10 cellular contexts compared by ENCODE assay signal in genomic region chr2:112483821-112484220, GRCh38. TPM values are rescaled to one million over a fixed set of nuclear protein-coding genes. Genes with fewer than 3 reads are reported as not detected.
DNase-seq lines count a peak whose midpoint lies in the region; ATAC-seq, FAIRE-seq and TF ChIP-seq lines count a peak whose summit lies in the region.
"Had no signal": no experiment of that assay in that cellular context is flagged by ENCODE, and none has a peak within 500 bp of the region (broad histone marks: within the 10 kb centered on the region; RNA-seq: fewer than 3 reads in every experiment).

No MANE protein-coding gene starts in this region.

- H2AFZ ChIP-seq in HepG2 (ENCODE audit: low read length): no peak overlapping the region

- H3K79me2 ChIP-seq in HepG2 (ENCODE audit: insufficient read depth, low read length): peaks cover 27% of the 10 kb centered on the region

- TF ChIP-seq CTCF in HepG2 (CRISPR knock-in tag; IDR thresholded peaks at IDR 0.05) (no peak), right lobe of liver (IDR thresholded peaks at IDR 0.05) (no peak), WERI-Rb-1 (IDR thresholded peaks at IDR 0.05; ENCODE audit: low read depth, low read length) (no peak), fibroblast of mammary gland (conservative IDR thresholded peaks at IDR 0.05; ENCODE audit: control insufficient read depth, insufficient read depth, low read depth, low read length) (no peak), upper lobe of right lung (IDR thresholded peaks at IDR 0.05) (no peak), stomach (IDR thresholded peaks at IDR 0.05) (no peak), omental fat pad (IDR thresholded peaks at IDR 0.05) (no peak)

- peak overlapping the region; percentile 76 for H3K4me2 ChIP-seq in HepG2 (ENCODE audit: low read depth, low read length)

- CTCF ChIA-PET in HepG2 (lab: Yijun Ruan, JAX; ENCODE audit: low intra/inter-chr PET ratio, low total read pairs): no interaction called here

- intact Hi-C loops in HepG2 (cut with micrococcal nuclease; ENCODE audit: unreplicated experiment): loop anchor here (5.0 kb wide), 1 partner anchor 243 kb away; no protein-coding TSS in a partner anchor
- intact Hi-C loops in right lobe of liver (cut with DNase I): loop anchor here in 1 of 2 donors (10.0 kb wide), 1 partner anchor 91 kb away; no protein-coding TSS in a partner anchor
- intact Hi-C loops in upper lobe of right lung (cut with DNase I): no loop called here
- intact Hi-C loops in stomach (cut with DNase I; ENCODE audit: low total_unique reads): loop anchor here (10.0 kb wide), 1 partner anchor 61 kb away; the partner anchor contains the start of gene POLR1B

- no peak for TF ChIP-seq POLR2A in HepG2 (IDR thresholded peaks at IDR 0.05; ENCODE audit: insufficient read depth in 1 of 2, low read depth in 2 of 2, low read length in 2 of 2)
- TF ChIP-seq POLR2A in right lobe of liver (IDR thresholded peaks at IDR 0.05): no peak
- no peak for TF ChIP-seq POLR2A in stomach (IDR thresholded peaks at IDR 0.05)

- no peak for FAIRE-seq in HepG2 (lab: Jason Lieb, UNC)
- FAIRE-seq: pancreas had no signal

- H3K27me3 ChIP-seq in HepG2 (ENCODE audit: control insufficient read depth in 1 of 2, insufficient read depth in 2 of 2, low read length in 2 of 2): no peaks in the 10 kb centered on the region; a peak in 1 of 5 replicates
- no peaks in the 10 kb centered on the region for H3K27me3 ChIP-seq in right lobe of liver
- H3K27me3 ChIP-seq in WERI-Rb-1 (ENCODE audit: insufficient read depth, low read depth, severe bottlenecking): no peaks in the 10 kb centered on the region
- H3K27me3 ChIP-seq in upper lobe of right lung: no peaks in the 10 kb centered on the region
- no peaks in the 10 kb centered on the region for H3K27me3 ChIP-seq in stomach
- H3K27me3 ChIP-seq: heart right ventricle, pancreas had no signal

- peaks cover 24% of the 10 kb centered on the region for H3K4me1 ChIP-seq in HepG2 (ENCODE audit: insufficient read depth, low read length)
- peaks cover 0 to 10% (median 0%) of the 10 kb centered on the region in 4 donors for H3K4me1 ChIP-seq in right lobe of liver
- peaks cover 18% of the 10 kb centered on the region for H3K4me1 ChIP-seq in upper lobe of right lung
- H3K4me1 ChIP-seq in stomach: peaks cover 9 to 33% (median 28%) of the 10 kb centered on the region in 4 donors

- H3K9me3 ChIP-seq in HepG2 (ENCODE audit: low read length): no peaks in the 10 kb centered on the region
- H3K9me3 ChIP-seq in right lobe of liver: no peaks in the 10 kb centered on the region
- no peaks in the 10 kb centered on the region for H3K9me3 ChIP-seq in WERI-Rb-1 (ENCODE audit: severe bottlenecking)
- no peaks in the 10 kb centered on the region for H3K9me3 ChIP-seq in upper lobe of right lung
- no peaks in the 10 kb centered on the region for H3K9me3 ChIP-seq in stomach
- H3K9me3 ChIP-seq: heart right ventricle, pancreas had no signal

- in situ Hi-C loops in HepG2 (cut with HindIII; ENCODE audit: extremely low pct_ligation_motif_present, low pct_unique_long_range_greater_than_20kb): loop anchor here (5.0 kb wide), 1 partner anchor 98 kb away; the partner anchor contains the start of gene CHCHD5

- no peak for DNase-seq in HepG2 (ENCODE audit: low spot score)
- DNase-seq in right lobe of liver: no peak
- DNase-seq in WERI-Rb-1: no peak
- no peak for DNase-seq in fibroblast of mammary gland (ENCODE audit: low read depth)
- DNase-seq in upper lobe of right lung: no peak
- DNase-seq in stomach: no peak
- DNase-seq in omental fat pad (ENCODE audit: low spot score): no peak
- DNase-seq in NCI-H510A treated with DMSO at 0.1 percent for 48 hours (lab: John Stamatoyannopoulos, UW): no peak
- DNase-seq: heart right ventricle, pancreas had no signal

- peak overlapping the region; percentile 97 to 99 (median 98); a peak in 5 of 6 replicates for H3K4me3 ChIP-seq in HepG2 (replicated peaks in 1 of 3; ENCODE audit: insufficient read depth in 1 of 3, low read depth in 2 of 3, low read length in 3 of 3)
- H3K4me3 ChIP-seq in right lobe of liver: no peak overlapping the region
- H3K4me3 ChIP-seq in WERI-Rb-1 (ENCODE audit: low read depth, low read length): peak overlapping the region; percentile 95; the same call in 1 of the 2 replicates
- H3K4me3 ChIP-seq in fibroblast of mammary gland (ENCODE audit: control insufficient read depth, low read depth, low read length): peak overlapping the region; percentile 83
- peak overlapping the region; percentile 83 for H3K4me3 ChIP-seq in upper lobe of right lung
- peak overlapping the region in 1 of 4 donors; percentile 97 for H3K4me3 ChIP-seq in stomach

- H3K36me3 ChIP-seq in HepG2 (replicated peaks in 1 of 2; ENCODE audit: control insufficient read depth in 1 of 2, insufficient read depth in 2 of 2, low read length in 2 of 2) (peaks cover 0 to 16% of the 10 kb centered on the region in 2 experiments; a peak in 1 of 5 replicates), right lobe of liver (no peaks in the 10 kb centered on the region), WERI-Rb-1 (peaks cover 46% of the 10 kb centered on the region), upper lobe of right lung (no peaks in the 10 kb centered on the region), stomach (peaks cover 0 to 9% (median 0%) of the 10 kb centered on the region in 4 donors)
- H3K36me3 ChIP-seq: pancreas had no signal

- no TSS peak for BruUV-seq in HepG2 (replicated peaks; lab: Mats Ljungman, UMichigan)

- TF ChIP-seq RAD21 in HepG2 (CRISPR knock-in tag; IDR thresholded peaks at IDR 0.05): no peak

- TF ChIP-seq EP300 in HepG2 (IDR thresholded peaks at IDR 0.05; ENCODE audit: low read depth in 2 of 2, low read length in 2 of 2) (no peak), HepG2 (CRISPR knock-in tag; IDR thresholded peaks at IDR 0.05; ENCODE audit: borderline replicate concordance) (no peak), stomach (IDR thresholded peaks at IDR 0.05) (no peak)

- peak overlapping the region; percentile 80 for H3K9ac ChIP-seq in HepG2 (ENCODE audit: insufficient read depth, low read depth, low read length)

- WGBS in HepG2 (ENCODE audit: low lambda C conversion rate): 86% methylated on average over 3 of the region's 3 CpGs
- WGBS in right lobe of liver (ENCODE audit: insufficient coverage, low coverage, low lambda C conversion rate, missing lambda C conversion rate): 58% methylated on average over 3 of the region's 3 CpGs
- WGBS in stomach, 5 donors: 77 to 92% (median 83%) methylated on average over 3 of the region's 3 CpGs

- ATAC-seq in HepG2 (no peak), right lobe of liver (no peak), upper lobe of right lung (no peak), omental fat pad (ENCODE audit: low FRiP score) (no peak)
- ATAC-seq: heart right ventricle, pancreas had no signal

- POLR2A ChIA-PET in HepG2 (lab: Yijun Ruan, JAX): interaction anchor here (1.3 to 2.0 kb wide), 2 partner anchors 60 to 229 kb away, joined by 3 to 7 read pairs; partner anchors contain the start of gene ZC3H8

- H4K20me1 ChIP-seq in HepG2 (ENCODE audit: insufficient read depth, low read length): no peaks in the 10 kb centered on the region

- H3K27ac ChIP-seq in HepG2 (ENCODE audit: extremely low read length, insufficient read depth, low read length) (peak overlapping the region; percentile 80), right lobe of liver (no peak overlapping the region), WERI-Rb-1 (no peak overlapping the region), upper lobe of right lung (no peak overlapping the region), stomach (no peak overlapping the region)
- H3K27ac ChIP-seq: pancreas had no signal

RNA-seq across cellular contexts. Expression of gene TTL, which starts 1.9 kb away (rescaled TPM):
- total RNA-seq in HepG2 (2016; rRNA removed; fragmentation: Illumina TruSeq; extraction: Trizol): 59.8 and 69.8 TPM in 2 replicates
- 18.0 and 19.1 TPM in 2 replicates for total RNA-seq in HepG2 (2016; cell fraction: cytosol; rRNA removed; fragmentation: Illumina TruSeq; extraction: Trizol; ENCODE audit: low read depth)
- 56.6 and 58.1 TPM in 2 replicates for total RNA-seq in HepG2 (2016; cell fraction: insoluble cytoplasmic fraction; rRNA removed; fragmentation: Illumina TruSeq; extraction: Trizol)
- 88.3 and 99.8 TPM in 2 replicates for total RNA-seq in HepG2 (2016; cell fraction: membrane; rRNA removed; fragmentation: Illumina TruSeq; extraction: Trizol)
- 39.3 and 44.8 TPM in 2 replicates for total RNA-seq in HepG2 (2016; cell fraction: nucleus; rRNA removed; fragmentation: Illumina TruSeq; extraction: Trizol)
- 19.0 TPM in 2 replicates for polyA plus RNA-seq in HepG2 (2011; rRNA removed)
- polyA plus RNA-seq in HepG2 (2011; cell fraction: cytosol; rRNA removed): 10.0 and 16.3 TPM in 2 replicates
- polyA plus RNA-seq in HepG2 (2011; cell fraction: nucleus; rRNA removed): 12.2 and 20.3 TPM in 2 replicates
- 22.9 and 32.3 TPM in 2 replicates for polyA plus RNA-seq in HepG2 (2012)
- polyA plus RNA-seq in HepG2 (2016; cell fraction: cytosol; fragmentation: Illumina TruSeq; extraction: Trizol; ENCODE audit: low read depth): 15.2 and 16.6 TPM in 2 replicates
- 44.9 and 53.9 TPM in 2 replicates for polyA plus RNA-seq in HepG2 (2016; cell fraction: insoluble cytoplasmic fraction; fragmentation: Illumina TruSeq; extraction: Trizol; ENCODE audit: low read depth)
- 50.2 and 56.8 TPM in 2 replicates for polyA plus RNA-seq in HepG2 (2016; cell fraction: membrane; fragmentation: Illumina TruSeq; extraction: Trizol; ENCODE audit: low read depth)
- 53.2 and 54.6 TPM in 2 replicates for polyA plus RNA-seq in HepG2 (2016; cell fraction: nucleus; fragmentation: Illumina TruSeq; extraction: Trizol; ENCODE audit: insufficient read depth, low read depth)
- polyA minus RNA-seq in HepG2 (2011; rRNA and poly(A)+ RNA removed; ENCODE audit: low replicate concordance): 44.4 and 48.9 TPM in 2 replicates
- 28.8 and 32.0 TPM in 2 replicates for polyA minus RNA-seq in HepG2 (2011; cell fraction: cytosol; rRNA and poly(A)+ RNA removed)
- 20.2 and 23.9 TPM in 2 replicates for polyA minus RNA-seq in HepG2 (2011; cell fraction: nucleus; rRNA and poly(A)+ RNA removed)
- 10 to 100 TPM in 5 of 6 experiments, 1 to 10 TPM in 1; 8.1 to 29.6 (median 15.6) TPM for total RNA-seq in right lobe of liver
- 45.4 TPM for total RNA-seq in upper lobe of right lung
- total RNA-seq in stomach: 10 to 100 TPM in 2 of 5 donors, 1 to 10 TPM in 3; 2.7 to 26.5 (median 5.3) TPM
- polyA plus RNA-seq in stomach: 1 to 10 TPM; 5.2 to 9.7 (median 6.7) TPM
- total RNA-seq in omental fat pad: 10 to 100 TPM; 26.9 to 43.1 (median 31.1) TPM

RNA-seq across cellular contexts. Expression of gene RGPD8, which starts 50.4 kb away (rescaled TPM):
- 12.8 and 18.7 TPM in 2 replicates for total RNA-seq in HepG2 (2016; rRNA removed; fragmentation: Illumina TruSeq; extraction: Trizol)
- 4.7 and 7.0 TPM in 2 replicates for total RNA-seq in HepG2 (2016; cell fraction: cytosol; rRNA removed; fragmentation: Illumina TruSeq; extraction: Trizol; ENCODE audit: low read depth)
- total RNA-seq in HepG2 (2016; cell fraction: insoluble cytoplasmic fraction; rRNA removed; fragmentation: Illumina TruSeq; extraction: Trizol): 12.9 and 15.1 TPM in 2 replicates
- total RNA-seq in HepG2 (2016; cell fraction: membrane; rRNA removed; fragmentation: Illumina TruSeq; extraction: Trizol): 2.1 and 3.0 TPM in 2 replicates
- 25.1 and 25.7 TPM in 2 replicates for total RNA-seq in HepG2 (2016; cell fraction: nucleus; rRNA removed; fragmentation: Illumina TruSeq; extraction: Trizol)
- polyA plus RNA-seq in HepG2 (2011; rRNA removed): 2.3 and 3.1 TPM in 2 replicates
- 0.70 and 1.1 TPM in 2 replicates for polyA plus RNA-seq in HepG2 (2011; cell fraction: cytosol; rRNA removed)
- 3.6 and 6.3 TPM in 2 replicates for polyA plus RNA-seq in HepG2 (2011; cell fraction: nucleus; rRNA removed)
- 4.0 and 4.1 TPM in 2 replicates for polyA plus RNA-seq in HepG2 (2012)
- polyA plus RNA-seq in HepG2 (2016; cell fraction: cytosol; fragmentation: Illumina TruSeq; extraction: Trizol; ENCODE audit: low read depth): 0.03 TPM in 1 of 2 replicates, not detected in the other
- polyA plus RNA-seq in HepG2 (2016; cell fraction: insoluble cytoplasmic fraction; fragmentation: Illumina TruSeq; extraction: Trizol; ENCODE audit: low read depth): 3.0 and 3.1 TPM in 2 replicates
- 0.09 and 0.14 TPM in 2 replicates for polyA plus RNA-seq in HepG2 (2016; cell fraction: membrane; fragmentation: Illumina TruSeq; extraction: Trizol; ENCODE audit: low read depth)
- 12.3 and 16.4 TPM in 2 replicates for polyA plus RNA-seq in HepG2 (2016; cell fraction: nucleus; fragmentation: Illumina TruSeq; extraction: Trizol; ENCODE audit: insufficient read depth, low read depth)
- polyA minus RNA-seq in HepG2 (2011; rRNA and poly(A)+ RNA removed; ENCODE audit: low replicate concordance): 3.4 and 3.6 TPM in 2 replicates
- 5.5 and 5.9 TPM in 2 replicates for polyA minus RNA-seq in HepG2 (2011; cell fraction: cytosol; rRNA and poly(A)+ RNA removed)
- 55.9 and 56.6 TPM in 2 replicates for polyA minus RNA-seq in HepG2 (2011; cell fraction: nucleus; rRNA and poly(A)+ RNA removed)
- total RNA-seq in right lobe of liver: 1 to 10 TPM; 5.1 to 9.3 (median 7.0) TPM
- 20.0 TPM for total RNA-seq in upper lobe of right lung
- total RNA-seq in stomach: 10 to 100 TPM in 4 of 5 donors, 1 to 10 TPM in 1; 6.4 to 54.3 (median 22.7) TPM
- under 1 TPM in 2 of 3 donors, not detected in 1; 0.31 to 0.88 TPM for polyA plus RNA-seq in stomach
- total RNA-seq in omental fat pad: 10 to 100 TPM; 23.9 to 33.7 (median 27.0) TPM

RNA-seq across cellular contexts. Expression of gene POLR1B, which starts 58.4 kb away (rescaled TPM):
- 46.0 and 70.8 TPM in 2 replicates for total RNA-seq in HepG2 (2016; rRNA removed; fragmentation: Illumina TruSeq; extraction: Trizol)
- total RNA-seq in HepG2 (2016; cell fraction: cytosol; rRNA removed; fragmentation: Illumina TruSeq; extraction: Trizol; ENCODE audit: low read depth): 9.3 and 11.0 TPM in 2 replicates
- total RNA-seq in HepG2 (2016; cell fraction: insoluble cytoplasmic fraction; rRNA removed; fragmentation: Illumina TruSeq; extraction: Trizol): 47.1 and 70.7 TPM in 2 replicates
- total RNA-seq in HepG2 (2016; cell fraction: membrane; rRNA removed; fragmentation: Illumina TruSeq; extraction: Trizol): 14.7 and 18.4 TPM in 2 replicates
- total RNA-seq in HepG2 (2016; cell fraction: nucleus; rRNA removed; fragmentation: Illumina TruSeq; extraction: Trizol): 35.3 and 39.0 TPM in 2 replicates
- 17.5 and 18.3 TPM in 2 replicates for polyA plus RNA-seq in HepG2 (2011; rRNA removed)
- 12.4 and 17.4 TPM in 2 replicates for polyA plus RNA-seq in HepG2 (2011; cell fraction: cytosol; rRNA removed)
- polyA plus RNA-seq in HepG2 (2011; cell fraction: nucleus; rRNA removed): 13.5 and 17.5 TPM in 2 replicates
- polyA plus RNA-seq in HepG2 (2012): 25.1 and 28.2 TPM in 2 replicates
- 1.7 and 1.8 TPM in 2 replicates for polyA plus RNA-seq in HepG2 (2016; cell fraction: cytosol; fragmentation: Illumina TruSeq; extraction: Trizol; ENCODE audit: low read depth)
- polyA plus RNA-seq in HepG2 (2016; cell fraction: insoluble cytoplasmic fraction; fragmentation: Illumina TruSeq; extraction: Trizol; ENCODE audit: low read depth): 48.7 and 51.1 TPM in 2 replicates
- polyA plus RNA-seq in HepG2 (2016; cell fraction: membrane; fragmentation: Illumina TruSeq; extraction: Trizol; ENCODE audit: low read depth): 4.7 and 5.1 TPM in 2 replicates
- polyA plus RNA-seq in HepG2 (2016; cell fraction: nucleus; fragmentation: Illumina TruSeq; extraction: Trizol; ENCODE audit: insufficient read depth, low read depth): 35.3 and 39.0 TPM in 2 replicates
- 113 and 135 TPM in 2 replicates for polyA minus RNA-seq in HepG2 (2011; rRNA and poly(A)+ RNA removed; ENCODE audit: low replicate concordance)
- 42.2 and 61.3 TPM in 2 replicates for polyA minus RNA-seq in HepG2 (2011; cell fraction: cytosol; rRNA and poly(A)+ RNA removed)
- 46.6 and 64.0 TPM in 2 replicates for polyA minus RNA-seq in HepG2 (2011; cell fraction: nucleus; rRNA and poly(A)+ RNA removed)
- total RNA-seq in right lobe of liver: 10 to 100 TPM; 12.2 to 20.5 (median 16.1) TPM
- total RNA-seq in upper lobe of right lung: 22.1 TPM
- 10 to 100 TPM; 10.4 to 42.9 (median 16.9) TPM for total RNA-seq in stomach
- polyA plus RNA-seq in stomach: 1 to 10 TPM; 2.7 to 4.2 (median 3.9) TPM
- 10 to 100 TPM; 13.5 to 39.0 (median 14.6) TPM for total RNA-seq in omental fat pad

Comparison
In these comparisons a context has a peak if more than half of its experiments do, and no peak if none do; other contexts are left out.
1. H3K4me3 ChIP-seq: peak in HepG2 (3 of 3), WERI-Rb-1 (single experiment), fibroblast of mammary gland (single experiment) and upper lobe of right lung (single experiment); none in right lobe of liver (0 of 3).